In the genomic region with DNA sequence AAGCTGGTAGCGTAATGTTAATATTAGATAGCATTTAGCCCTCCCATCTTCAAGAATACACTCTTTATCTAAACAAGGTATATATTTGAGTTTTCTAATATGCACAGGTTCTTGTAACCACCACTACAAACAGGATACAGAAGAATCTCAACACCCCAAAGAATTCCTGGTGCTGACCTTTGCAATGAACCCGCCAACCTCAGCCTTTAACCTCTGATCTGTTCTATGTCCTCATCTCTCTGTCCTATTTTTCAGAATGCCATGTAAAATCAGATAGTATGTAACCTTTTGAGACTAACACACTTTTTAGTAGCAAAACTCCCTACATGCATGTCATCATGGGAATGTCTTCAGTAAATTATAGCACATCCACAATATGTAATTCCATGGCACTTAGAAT, we compare ENCODE assay signal across 21 cellular contexts.
A peak's percentile ranks its signal among the peaks of the same experiment; 100 is the strongest.
DNase-seq lines count a peak whose midpoint lies in the region; ATAC-seq and TF ChIP-seq lines count a peak whose summit lies in the region.
"Had no signal": no experiment of that assay in that cellular context is flagged by ENCODE, and none has a peak within 500 bp of the region (broad histone marks: within the 10 kb centered on the region; RNA-seq: fewer than 3 reads in every experiment).

No MANE protein-coding gene starts in this region.

- intact Hi-C loops in CD4-positive, alpha-beta memory T cell (cut with micrococcal nuclease) = loop anchor here (2.0 kb wide), 1 partner anchor 15 kb away; no protein-coding TSS in a partner anchor

- peak overlapping the region; percentile 16 for H3K27ac Mint-ChIP-seq in T-helper 1 cell treated with Interleukin-12 subunit alpha and Interleukin-12 subunit beta and Interleukin-4 antibody, amounts not matched to agents 30 μg/mL and 1 μg/mL, for 36 hours
- peak overlapping the region in 5 of 7 donors; percentile 51 to 68 (median 59) for H3K27ac Mint-ChIP-seq in CD4-positive, alpha-beta memory T cell
- no peak overlapping the region for H3K27ac Mint-ChIP-seq in GM23338

- no peak for DNase-seq in T-helper 1 cell
- no peak for DNase-seq in CD4-positive, alpha-beta memory T cell
- peak; percentile 11 for DNase-seq in GM23338 (ENCODE audit: low spot score)
- DNase-seq in erythroblast (lab: John Stamatoyannopoulos, UW) = peak; percentile 56 to 58
- DNase-seq in activated CD4-positive, CD25-positive, alpha-beta regulatory T cell (lab: John Stamatoyannopoulos, UW) = no peak
- DNase-seq in NCI-H1436 (lab: John Stamatoyannopoulos, UW) = no peak
- DNase-seq: ACHN, H7, NCI-H1105, NCI-H2029 treated with DMSO at 0.1 percent for 48 hours, NCI-H226, NCI-H510A treated with DMSO at 0.1 percent for 48 hours, NCI-H748 treated with DMSO at 0.1 percent for 48 hours, SHP77 treated with DMSO at 0.1 percent for 48 hours had no signal

- H3K9me2 ChIP-seq in GM23338 (ENCODE audit: insufficient read depth) = 0 out of 2 replicates have a peak, but pooled peaks cover 4% of the 10 kb centered on the region

- H3K4me2 ChIP-seq in GM23338 = no peak overlapping the region
- H3K4me2 ChIP-seq: BLaER1, KMS-11 had no signal

- ATAC-seq in GM23338 (no peak), HG02870 (IDR thresholded peaks at IDR 0.05; ENCODE audit: unreplicated experiment) (no peak)

- H3K4me1 ChIP-seq in CD4-positive, alpha-beta memory T cell (ENCODE audit: insufficient read depth, low read length) = peaks cover 48% of the 10 kb centered on the region
- H3K4me1 ChIP-seq in GM23338 (ENCODE audit: insufficient read depth) = peaks cover 18% of the 10 kb centered on the region

- H2AFZ ChIP-seq in GM23338 = no peak overlapping the region

- no peak overlapping the region for H3K4me3 Mint-ChIP-seq in T-helper 1 cell treated with Interleukin-12 subunit alpha and Interleukin-12 subunit beta and Interleukin-4 antibody, amounts not matched to agents 30 μg/mL and 1 μg/mL, for 36 hours
- peak overlapping the region in 1 of 8 donors; percentile 21 for H3K4me3 Mint-ChIP-seq in CD4-positive, alpha-beta memory T cell
- H3K4me3 Mint-ChIP-seq in GM23338 = no peak overlapping the region

- no peak overlapping the region for H3K4me3 ChIP-seq in CD4-positive, alpha-beta memory T cell (ENCODE audit: low read length in 2 of 2)
- no peak overlapping the region for H3K4me3 ChIP-seq in GM23338
- H3K4me3 ChIP-seq: BLaER1, SK-N-MC had no signal

- no peaks in the 10 kb centered on the region for H3K27me3 Mint-ChIP-seq in T-helper 1 cell treated with Interleukin-12 subunit alpha and Interleukin-12 subunit beta and Interleukin-4 antibody, amounts not matched to agents 30 μg/mL and 1 μg/mL, for 36 hours (ENCODE audit: low read depth)
- no peaks in the 10 kb centered on the region for H3K27me3 Mint-ChIP-seq in CD4-positive, alpha-beta memory T cell
- H3K27me3 Mint-ChIP-seq in GM23338 (ENCODE audit: insufficient read depth, low read depth, poor library complexity) = no peaks in the 10 kb centered on the region

- no peaks in the 10 kb centered on the region for H3K36me3 ChIP-seq in CD4-positive, alpha-beta memory T cell (ENCODE audit: insufficient read depth, low read length)
- H3K36me3 ChIP-seq in GM23338 (ENCODE audit: insufficient read depth) = no peaks in the 10 kb centered on the region

- peaks cover 61% of the 10 kb centered on the region for H3K36me3 Mint-ChIP-seq in T-helper 1 cell treated with Interleukin-12 subunit alpha and Interleukin-12 subunit beta and Interleukin-4 antibody, amounts not matched to agents 30 μg/mL and 1 μg/mL, for 36 hours (ENCODE audit: low read depth)
- H3K36me3 Mint-ChIP-seq in CD4-positive, alpha-beta memory T cell = peaks cover 56 to 62% of the 10 kb centered on the region in 2 donors
- H3K36me3 Mint-ChIP-seq in GM23338 (ENCODE audit: low read depth) = no peaks in the 10 kb centered on the region

- no peaks in the 10 kb centered on the region for H4K20me1 ChIP-seq in GM23338 (replicated peaks; ENCODE audit: insufficient read depth)
- H4K20me1 ChIP-seq: BLaER1 had no signal

- CTCF ChIA-PET in CD4-positive, alpha-beta memory T cell (lab: Charles Lee; ENCODE audit: partially characterized antibody) = no interaction called here

- H3K79me2 ChIP-seq in GM23338 (replicated peaks; ENCODE audit: insufficient read depth) = no peaks in the 10 kb centered on the region

- no peaks in the 10 kb centered on the region for H3F3A ChIP-seq in GM23338 (replicated peaks; ENCODE audit: low read depth)

- H3K9me3 Mint-ChIP-seq in T-helper 1 cell treated with Interleukin-12 subunit alpha and Interleukin-12 subunit beta and Interleukin-4 antibody, amounts not matched to agents 30 μg/mL and 1 μg/mL, for 36 hours = peaks cover 6% of the 10 kb centered on the region
- peaks cover 0 to 6% (median 0%) of the 10 kb centered on the region in 8 donors for H3K9me3 Mint-ChIP-seq in CD4-positive, alpha-beta memory T cell
- no peaks in the 10 kb centered on the region for H3K9me3 Mint-ChIP-seq in GM23338

- no peaks in the 10 kb centered on the region for H3K9me3 ChIP-seq in CD4-positive, alpha-beta memory T cell (ENCODE audit: control insufficient read depth in 1 of 2, low read length in 2 of 2)

- TF ChIP-seq POLR2A in erythroblast (IDR thresholded peaks at IDR 0.05; ENCODE audit: low read length) = no peak

- H3K27ac ChIP-seq in CD4-positive, alpha-beta memory T cell (ENCODE audit: low read depth, low read length) = no peak overlapping the region
- H3K27ac ChIP-seq in GM23338 (ENCODE audit: low read depth) = no peak overlapping the region
- H3K27ac ChIP-seq: 22Rv1, BLaER1, KMS-11, RWPE1, SK-N-MC had no signal

- H3K4me1 Mint-ChIP-seq in T-helper 1 cell treated with Interleukin-12 subunit alpha and Interleukin-12 subunit beta and Interleukin-4 antibody, amounts not matched to agents 30 μg/mL and 1 μg/mL, for 36 hours (ENCODE audit: low read depth) = peaks cover 43% of the 10 kb centered on the region
- H3K4me1 Mint-ChIP-seq in CD4-positive, alpha-beta memory T cell = peaks cover 48 to 79% (median 61%) of the 10 kb centered on the region in 4 donors
- H3K4me1 Mint-ChIP-seq in GM23338 = peaks cover 16% of the 10 kb centered on the region

- POLR2A ChIA-PET in CD4-positive, alpha-beta memory T cell (lab: Charles Lee; ENCODE audit: partially characterized antibody) = no interaction called here

- no peaks in the 10 kb centered on the region for H3K27me3 ChIP-seq in CD4-positive, alpha-beta memory T cell (ENCODE audit: insufficient read depth, low read length)
- no peaks in the 10 kb centered on the region for H3K27me3 ChIP-seq in GM23338 (ENCODE audit: insufficient read depth)
- H3K27me3 ChIP-seq: BLaER1 had no signal

- TF ChIP-seq CTCF in GM23338 (conservative IDR thresholded peaks at IDR 0.05; ENCODE audit: low read depth in 2 of 2) = no peak

TF ChIP-seq in GM23338, 12 proteins besides CTCF, POLR2A, EP300 and RAD21 (continues in another document):
- TF ChIP-seq EZH2phosphoT487 (IDR thresholded peaks at IDR 0.05; ENCODE audit: unreplicated experiment) (no peak), ZNF331 (CRISPR knock-in tag; IDR thresholded peaks at IDR 0.05; ENCODE audit: low read depth) (no peak), CREB1 (CRISPR knock-in tag; IDR thresholded peaks at IDR 0.05; ENCODE audit: low read depth) (no peak)
- TF ChIP-seq, protein P1, sequence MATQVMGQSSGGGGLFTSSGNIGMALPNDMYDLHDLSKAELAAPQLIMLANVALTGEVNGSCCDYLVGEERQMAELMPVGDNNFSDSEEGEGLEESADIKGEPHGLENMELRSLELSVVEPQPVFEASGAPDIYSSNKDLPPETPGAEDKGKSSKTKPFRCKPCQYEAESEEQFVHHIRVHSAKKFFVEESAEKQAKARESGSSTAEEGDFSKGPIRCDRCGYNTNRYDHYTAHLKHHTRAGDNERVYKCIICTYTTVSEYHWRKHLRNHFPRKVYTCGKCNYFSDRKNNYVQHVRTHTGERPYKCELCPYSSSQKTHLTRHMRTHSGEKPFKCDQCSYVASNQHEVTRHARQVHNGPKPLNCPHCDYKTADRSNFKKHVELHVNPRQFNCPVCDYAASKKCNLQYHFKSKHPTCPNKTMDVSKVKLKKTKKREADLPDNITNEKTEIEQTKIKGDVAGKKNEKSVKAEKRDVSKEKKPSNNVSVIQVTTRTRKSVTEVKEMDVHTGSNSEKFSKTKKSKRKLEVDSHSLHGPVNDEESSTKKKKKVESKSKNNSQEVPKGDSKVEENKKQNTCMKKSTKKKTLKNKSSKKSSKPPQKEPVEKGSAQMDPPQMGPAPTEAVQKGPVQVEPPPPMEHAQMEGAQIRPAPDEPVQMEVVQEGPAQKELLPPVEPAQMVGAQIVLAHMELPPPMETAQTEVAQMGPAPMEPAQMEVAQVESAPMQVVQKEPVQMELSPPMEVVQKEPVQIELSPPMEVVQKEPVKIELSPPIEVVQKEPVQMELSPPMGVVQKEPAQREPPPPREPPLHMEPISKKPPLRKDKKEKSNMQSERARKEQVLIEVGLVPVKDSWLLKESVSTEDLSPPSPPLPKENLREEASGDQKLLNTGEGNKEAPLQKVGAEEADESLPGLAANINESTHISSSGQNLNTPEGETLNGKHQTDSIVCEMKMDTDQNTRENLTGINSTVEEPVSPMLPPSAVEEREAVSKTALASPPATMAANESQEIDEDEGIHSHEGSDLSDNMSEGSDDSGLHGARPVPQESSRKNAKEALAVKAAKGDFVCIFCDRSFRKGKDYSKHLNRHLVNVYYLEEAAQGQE (IDR thresholded peaks at IDR 0.05; ENCODE audit: unreplicated experiment) = no peak

Comparison
In these comparisons a context has a peak if more than half of its experiments do, and no peak if none do; other contexts are left out.
1. DNase-seq: peak in GM23338 (single experiment) and erythroblast (2 of 2); none in T-helper 1 cell (0 of 5), CD4-positive, alpha-beta memory T cell (0 of 5), activated CD4-positive, CD25-positive, alpha-beta regulatory T cell (0 of 4) and NCI-H1436 (single experiment).